In genomic region chr19:55258828-55259539, GRCh38 we compare ENCODE assay signal across 1 cellular context.
TF ChIP-seq lines count a peak whose summit lies in the region.

Gene PPP6R1, minus strand, starts transcription at chr19:55259017. Its CDS starts 11,914 bp downstream, at chr19:55247103.

TF ChIP-seq in HepG2, 621 proteins besides CTCF, POLR2A, EP300 and RAD21 (continued from another document and continues in another):
- TF ChIP-seq, protein P1, sequence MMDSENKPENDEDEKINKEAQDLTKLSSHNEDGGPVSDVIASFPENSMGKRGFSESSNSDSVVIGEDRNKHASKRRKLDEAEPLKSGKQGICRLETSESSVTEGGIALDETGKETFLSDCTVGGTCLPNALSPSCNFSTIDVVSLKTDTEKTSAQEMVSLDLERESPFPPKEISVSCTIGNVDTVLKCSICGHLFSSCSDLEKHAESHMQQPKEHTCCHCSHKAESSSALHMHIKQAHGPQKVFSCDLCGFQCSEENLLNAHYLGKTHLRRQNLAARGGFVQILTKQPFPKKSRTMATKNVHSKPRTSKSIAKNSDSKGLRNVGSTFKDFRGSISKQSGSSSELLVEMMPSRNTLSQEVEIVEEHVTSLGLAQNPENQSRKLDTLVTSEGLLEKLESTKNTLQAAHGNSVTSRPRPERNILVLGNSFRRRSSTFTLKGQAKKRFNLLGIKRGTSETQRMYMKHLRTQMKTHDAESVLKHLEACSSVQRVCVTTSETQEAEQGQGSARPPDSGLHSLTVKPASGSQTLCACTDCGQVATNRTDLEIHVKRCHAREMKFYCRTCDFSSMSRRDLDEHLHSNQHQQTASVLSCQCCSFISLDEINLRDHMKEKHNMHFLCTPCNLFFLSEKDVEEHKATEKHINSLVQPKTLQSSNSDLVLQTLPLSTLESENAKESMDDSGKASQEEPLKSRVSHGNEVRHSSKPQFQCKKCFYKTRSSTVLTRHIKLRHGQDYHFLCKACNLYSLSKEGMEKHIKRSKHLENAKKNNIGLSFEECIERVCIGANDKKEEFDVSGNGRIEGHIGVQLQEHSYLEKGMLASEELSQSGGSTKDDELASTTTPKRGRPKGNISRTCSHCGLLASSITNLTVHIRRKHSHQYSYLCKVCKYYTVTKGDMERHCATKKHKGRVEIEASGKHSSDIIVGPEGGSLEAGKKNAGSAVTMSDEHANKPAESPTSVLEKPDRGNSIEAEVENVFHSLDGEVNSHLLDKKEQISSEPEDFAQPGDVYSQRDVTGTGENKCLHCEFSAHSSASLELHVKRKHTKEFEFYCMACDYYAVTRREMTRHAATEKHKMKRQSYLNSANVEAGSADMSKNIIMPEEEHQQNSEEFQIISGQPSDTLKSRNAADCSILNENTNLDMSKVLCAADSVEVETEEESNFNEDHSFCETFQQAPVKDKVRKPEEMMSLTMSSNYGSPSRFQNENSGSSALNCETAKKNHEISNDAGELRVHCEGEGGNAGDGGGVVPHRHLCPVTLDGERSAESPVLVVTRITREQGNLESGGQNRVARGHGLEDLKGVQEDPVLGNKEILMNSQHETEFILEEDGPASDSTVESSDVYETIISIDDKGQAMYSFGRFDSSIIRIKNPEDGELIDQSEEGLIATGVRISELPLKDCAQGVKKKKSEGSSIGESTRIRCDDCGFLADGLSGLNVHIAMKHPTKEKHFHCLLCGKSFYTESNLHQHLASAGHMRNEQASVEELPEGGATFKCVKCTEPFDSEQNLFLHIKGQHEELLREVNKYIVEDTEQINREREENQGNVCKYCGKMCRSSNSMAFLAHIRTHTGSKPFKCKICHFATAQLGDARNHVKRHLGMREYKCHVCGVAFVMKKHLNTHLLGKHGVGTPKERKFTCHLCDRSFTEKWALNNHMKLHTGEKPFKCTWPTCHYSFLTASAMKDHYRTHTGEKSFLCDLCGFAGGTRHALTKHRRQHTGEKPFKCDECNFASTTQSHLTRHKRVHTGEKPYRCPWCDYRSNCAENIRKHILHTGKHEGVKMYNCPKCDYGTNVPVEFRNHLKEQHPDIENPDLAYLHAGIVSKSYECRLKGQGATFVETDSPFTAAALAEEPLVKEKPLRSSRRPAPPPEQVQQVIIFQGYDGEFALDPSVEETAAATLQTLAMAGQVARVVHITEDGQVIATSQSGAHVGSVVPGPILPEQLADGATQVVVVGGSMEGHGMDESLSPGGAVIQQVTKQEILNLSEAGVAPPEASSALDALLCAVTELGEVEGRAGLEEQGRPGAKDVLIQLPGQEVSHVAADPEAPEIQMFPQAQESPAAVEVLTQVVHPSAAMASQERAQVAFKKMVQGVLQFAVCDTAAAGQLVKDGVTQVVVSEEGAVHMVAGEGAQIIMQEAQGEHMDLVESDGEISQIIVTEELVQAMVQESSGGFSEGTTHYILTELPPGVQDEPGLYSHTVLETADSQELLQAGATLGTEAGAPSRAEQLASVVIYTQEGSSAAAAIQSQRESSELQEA (CRISPR knock-in tag; IDR thresholded peaks at IDR 0.05; ENCODE audit: not compliant biosample characterization), result no peak
- TF ChIP-seq ATM (IDR thresholded peaks at IDR 0.05; ENCODE audit: borderline replicate concordance) (no peak), MBD4 (IDR thresholded peaks at IDR 0.05; ENCODE audit: borderline replicate concordance, low read length) (no peak), MIXL1 (CRISPR knock-in tag; IDR thresholded peaks at IDR 0.05) (peak; percentile 86; the same call in 1 of the 2 replicates), MIER2 (CRISPR knock-in tag; IDR thresholded peaks at IDR 0.05) (peak; percentile 91), ZNF430 (CRISPR knock-in tag; IDR thresholded peaks at IDR 0.05) (peak; percentile 82), ZNF737 (CRISPR knock-in tag; IDR thresholded peaks at IDR 0.05; ENCODE audit: borderline replicate concordance) (no peak), PHB2 (IDR thresholded peaks at IDR 0.05; ENCODE audit: partially characterized antibody) (no peak), ZNF343 (CRISPR knock-in tag; IDR thresholded peaks at IDR 0.05) (peak; percentile 57; the same call in 1 of the 2 replicates), HHEX (CRISPR knock-in tag; IDR thresholded peaks at IDR 0.05) (0 out of 2 replicates have a peak, but pooled peaks have one; percentile 11), ZNF746 (CRISPR knock-in tag; IDR thresholded peaks at IDR 0.05) (peak; percentile 82; the same call in 1 of the 2 replicates), RARG (CRISPR knock-in tag; IDR thresholded peaks at IDR 0.05; ENCODE audit: low read depth) (peak; percentile 81; the same call in 1 of the 2 replicates), HMG20B (CRISPR knock-in tag; conservative IDR thresholded peaks at IDR 0.05) (peak; percentile 96), ZBTB2 (CRISPR knock-in tag; IDR thresholded peaks at IDR 0.05; ENCODE audit: low read depth) (peak; percentile 75), ZNF7 (CRISPR knock-in tag; IDR thresholded peaks at IDR 0.05) (0 out of 2 replicates have a peak, but pooled peaks have one; percentile 42), CC2D1A (CRISPR knock-in tag; IDR thresholded peaks at IDR 0.05) (no peak), MBNL3 (CRISPR knock-in tag; conservative IDR thresholded peaks at IDR 0.05) (no peak), ZNF766 (CRISPR knock-in tag; IDR thresholded peaks at IDR 0.05; ENCODE audit: borderline replicate concordance) (peak; percentile 95; the same call in 1 of the 2 replicates), MXD4 (CRISPR knock-in tag; IDR thresholded peaks at IDR 0.05) (peak; percentile 76), SMYD3 (CRISPR knock-in tag; IDR thresholded peaks at IDR 0.05) (peak; percentile 72; the same call in 1 of the 2 replicates), ZNF776 (CRISPR knock-in tag; IDR thresholded peaks at IDR 0.05) (no peak), ASH2L (IDR thresholded peaks at IDR 0.05; ENCODE audit: insufficient read length, low read depth, low read length) (peak; percentile 78), POLR2AphosphoS2 (IDR thresholded peaks at IDR 0.05; ENCODE audit: low read depth, low read length) (no peak), GLMP (CRISPR knock-in tag; IDR thresholded peaks at IDR 0.05; ENCODE audit: borderline replicate concordance) (no peak), GATAD1 (CRISPR knock-in tag; IDR thresholded peaks at IDR 0.05) (peak; percentile 84), ZNF564 (CRISPR knock-in tag; IDR thresholded peaks at IDR 0.05) (no peak), ZNF749 (CRISPR knock-in tag; IDR thresholded peaks at IDR 0.05; ENCODE audit: borderline replicate concordance) (no peak), ZBTB34 (CRISPR knock-in tag; IDR thresholded peaks at IDR 0.05) (peak; percentile 80), MTERF4 (CRISPR knock-in tag; IDR thresholded peaks at IDR 0.05) (peak; percentile 91; the same call in 1 of the 2 replicates), ZNF558 (CRISPR knock-in tag; IDR thresholded peaks at IDR 0.05; ENCODE audit: borderline replicate concordance) (no peak), NR2F2 (IDR thresholded peaks at IDR 0.05; ENCODE audit: borderline replicate concordance, low read depth) (peak; percentile 38; the same call in 1 of the 2 replicates), ZNF530 (CRISPR knock-in tag; IDR thresholded peaks at IDR 0.05; ENCODE audit: low read depth) (no peak), SOX13 (IDR thresholded peaks at IDR 0.05) (no peak), SOX13 (CRISPR knock-in tag; conservative IDR thresholded peaks at IDR 0.05 in 1 of 2, IDR thresholded peaks at IDR 0.05 in 1 of 2) (peak in 1 of 2 experiments; percentile 55; a peak in 2 of 4 replicates), CCDC6 (CRISPR knock-in tag; IDR thresholded peaks at IDR 0.05) (peak; percentile 78; the same call in 1 of the 2 replicates)
- TF ChIP-seq, protein P2, sequence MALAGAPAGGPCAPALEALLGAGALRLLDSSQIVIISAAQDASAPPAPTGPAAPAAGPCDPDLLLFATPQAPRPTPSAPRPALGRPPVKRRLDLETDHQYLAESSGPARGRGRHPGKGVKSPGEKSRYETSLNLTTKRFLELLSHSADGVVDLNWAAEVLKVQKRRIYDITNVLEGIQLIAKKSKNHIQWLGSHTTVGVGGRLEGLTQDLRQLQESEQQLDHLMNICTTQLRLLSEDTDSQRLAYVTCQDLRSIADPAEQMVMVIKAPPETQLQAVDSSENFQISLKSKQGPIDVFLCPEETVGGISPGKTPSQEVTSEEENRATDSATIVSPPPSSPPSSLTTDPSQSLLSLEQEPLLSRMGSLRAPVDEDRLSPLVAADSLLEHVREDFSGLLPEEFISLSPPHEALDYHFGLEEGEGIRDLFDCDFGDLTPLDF (CRISPR knock-in tag; IDR thresholded peaks at IDR 0.05), result peak; percentile 78
- TF ChIP-seq, protein P3, sequence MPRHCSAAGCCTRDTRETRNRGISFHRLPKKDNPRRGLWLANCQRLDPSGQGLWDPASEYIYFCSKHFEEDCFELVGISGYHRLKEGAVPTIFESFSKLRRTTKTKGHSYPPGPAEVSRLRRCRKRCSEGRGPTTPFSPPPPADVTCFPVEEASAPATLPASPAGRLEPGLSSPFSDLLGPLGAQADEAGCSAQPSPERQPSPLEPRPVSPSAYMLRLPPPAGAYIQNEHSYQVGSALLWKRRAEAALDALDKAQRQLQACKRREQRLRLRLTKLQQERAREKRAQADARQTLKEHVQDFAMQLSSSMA (CRISPR knock-in tag; IDR thresholded peaks at IDR 0.05), result peak; percentile 71; the same call in 1 of the 2 replicates
- TF ChIP-seq, protein P4, sequence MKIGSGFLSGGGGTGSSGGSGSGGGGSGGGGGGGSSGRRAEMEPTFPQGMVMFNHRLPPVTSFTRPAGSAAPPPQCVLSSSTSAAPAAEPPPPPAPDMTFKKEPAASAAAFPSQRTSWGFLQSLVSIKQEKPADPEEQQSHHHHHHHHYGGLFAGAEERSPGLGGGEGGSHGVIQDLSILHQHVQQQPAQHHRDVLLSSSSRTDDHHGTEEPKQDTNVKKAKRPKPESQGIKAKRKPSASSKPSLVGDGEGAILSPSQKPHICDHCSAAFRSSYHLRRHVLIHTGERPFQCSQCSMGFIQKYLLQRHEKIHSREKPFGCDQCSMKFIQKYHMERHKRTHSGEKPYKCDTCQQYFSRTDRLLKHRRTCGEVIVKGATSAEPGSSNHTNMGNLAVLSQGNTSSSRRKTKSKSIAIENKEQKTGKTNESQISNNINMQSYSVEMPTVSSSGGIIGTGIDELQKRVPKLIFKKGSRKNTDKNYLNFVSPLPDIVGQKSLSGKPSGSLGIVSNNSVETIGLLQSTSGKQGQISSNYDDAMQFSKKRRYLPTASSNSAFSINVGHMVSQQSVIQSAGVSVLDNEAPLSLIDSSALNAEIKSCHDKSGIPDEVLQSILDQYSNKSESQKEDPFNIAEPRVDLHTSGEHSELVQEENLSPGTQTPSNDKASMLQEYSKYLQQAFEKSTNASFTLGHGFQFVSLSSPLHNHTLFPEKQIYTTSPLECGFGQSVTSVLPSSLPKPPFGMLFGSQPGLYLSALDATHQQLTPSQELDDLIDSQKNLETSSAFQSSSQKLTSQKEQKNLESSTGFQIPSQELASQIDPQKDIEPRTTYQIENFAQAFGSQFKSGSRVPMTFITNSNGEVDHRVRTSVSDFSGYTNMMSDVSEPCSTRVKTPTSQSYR (CRISPR knock-in tag; IDR thresholded peaks at IDR 0.05; ENCODE audit: borderline replicate concordance), result peak; percentile 34; the same call in 1 of the 2 replicates
- TF ChIP-seq, protein P5, sequence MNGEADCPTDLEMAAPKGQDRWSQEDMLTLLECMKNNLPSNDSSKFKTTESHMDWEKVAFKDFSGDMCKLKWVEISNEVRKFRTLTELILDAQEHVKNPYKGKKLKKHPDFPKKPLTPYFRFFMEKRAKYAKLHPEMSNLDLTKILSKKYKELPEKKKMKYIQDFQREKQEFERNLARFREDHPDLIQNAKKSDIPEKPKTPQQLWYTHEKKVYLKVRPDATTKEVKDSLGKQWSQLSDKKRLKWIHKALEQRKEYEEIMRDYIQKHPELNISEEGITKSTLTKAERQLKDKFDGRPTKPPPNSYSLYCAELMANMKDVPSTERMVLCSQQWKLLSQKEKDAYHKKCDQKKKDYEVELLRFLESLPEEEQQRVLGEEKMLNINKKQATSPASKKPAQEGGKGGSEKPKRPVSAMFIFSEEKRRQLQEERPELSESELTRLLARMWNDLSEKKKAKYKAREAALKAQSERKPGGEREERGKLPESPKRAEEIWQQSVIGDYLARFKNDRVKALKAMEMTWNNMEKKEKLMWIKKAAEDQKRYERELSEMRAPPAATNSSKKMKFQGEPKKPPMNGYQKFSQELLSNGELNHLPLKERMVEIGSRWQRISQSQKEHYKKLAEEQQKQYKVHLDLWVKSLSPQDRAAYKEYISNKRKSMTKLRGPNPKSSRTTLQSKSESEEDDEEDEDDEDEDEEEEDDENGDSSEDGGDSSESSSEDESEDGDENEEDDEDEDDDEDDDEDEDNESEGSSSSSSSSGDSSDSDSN (CRISPR knock-in tag; IDR thresholded peaks at IDR 0.05), result peak; percentile 76
- TF ChIP-seq, protein P6, sequence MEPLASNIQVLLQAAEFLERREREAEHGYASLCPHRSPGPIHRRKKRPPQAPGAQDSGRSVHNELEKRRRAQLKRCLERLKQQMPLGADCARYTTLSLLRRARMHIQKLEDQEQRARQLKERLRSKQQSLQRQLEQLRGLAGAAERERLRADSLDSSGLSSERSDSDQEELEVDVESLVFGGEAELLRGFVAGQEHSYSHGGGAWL (CRISPR knock-in tag; IDR thresholded peaks at IDR 0.05), result 0 out of 2 replicates have a peak, but pooled peaks have one; percentile 52
